15 cellular contexts compared by ENCODE assay signal in genomic region chr16:68190745-68191510, GRCh38. TPM values are rescaled to one million over a fixed set of nuclear protein-coding genes. Genes with fewer than 3 reads are reported as not detected.
DNase-seq lines count a peak whose midpoint lies in the region; ATAC-seq, FAIRE-seq and TF ChIP-seq lines count a peak whose summit lies in the region.
"Had no signal": no experiment of that assay in that cellular context is flagged by ENCODE, and none has a peak within 500 bp of the region (broad histone marks: within the 10 kb centered on the region; RNA-seq: fewer than 3 reads in every experiment).

No MANE protein-coding gene starts in this region.

- ATAC-seq in HG03097 (IDR thresholded peaks at IDR 0.05; ENCODE audit: low FRiP score, unreplicated experiment) (no peak), GM21360 (IDR thresholded peaks at IDR 0.05; ENCODE audit: unreplicated experiment) (no peak), HG02973 (IDR thresholded peaks at IDR 0.05; ENCODE audit: unreplicated experiment) (no peak)
- ATAC-seq: left lobe of liver had no signal

- H3K27me3 ChIP-seq in endothelial cell of umbilical vein (ENCODE audit: control insufficient read depth in 2 of 2, insufficient read depth in 2 of 2, low read length in 2 of 2), result no peaks in the 10 kb centered on the region
- H3K27me3 ChIP-seq: SJCRH30, testis had no signal

- CTCF ChIA-PET in Calu3 (lab: Charles Lee), result no interaction called here
- CTCF ChIA-PET in OCI-LY7 (lab: Charles Lee; ENCODE audit: unreplicated experiment), result no interaction called here
- CTCF ChIA-PET in endothelial cell of umbilical vein (lab: Charles Lee), result no interaction called here

- H3K9ac ChIP-seq in endothelial cell of umbilical vein (replicated peaks; ENCODE audit: extremely low read depth, insufficient read depth, low read length), result no peak overlapping the region

- H3K79me2 ChIP-seq in OCI-LY7 (ENCODE audit: insufficient read depth, low read depth, low read length), result no peaks in the 10 kb centered on the region
- H3K79me2 ChIP-seq in endothelial cell of umbilical vein (ENCODE audit: control insufficient read depth, insufficient read depth, low read length), result no peaks in the 10 kb centered on the region

- H3K9me3 ChIP-seq in OCI-LY7 (ENCODE audit: low read length), result peaks cover 9% of the 10 kb centered on the region; the same call in 1 of the 2 replicates
- no peaks in the 10 kb centered on the region for H3K9me3 ChIP-seq in endothelial cell of umbilical vein (replicated peaks; ENCODE audit: control insufficient read depth, insufficient read depth, low read length)
- H3K9me3 ChIP-seq: SJCRH30, testis had no signal

- H3K27ac Mint-ChIP-seq in Calu3 (ENCODE audit: unreplicated experiment), result no peak overlapping the region
- H3K27ac Mint-ChIP-seq in nephron progenitor cell, result peak overlapping the region; percentile 33

- H3K4me3 ChIP-seq in OCI-LY7 (ENCODE audit: low read depth, low read length, poor library complexity, severe bottlenecking) (no peak overlapping the region), endothelial cell of umbilical vein (replicated peaks in 1 of 3; ENCODE audit: insufficient read depth in 1 of 3, low read depth in 1 of 3, low read length in 3 of 3) (no peak overlapping the region)
- H3K4me3 ChIP-seq: SJCRH30, testis had no signal

- no peak for TF ChIP-seq POLR2A in endothelial cell of umbilical vein (IDR thresholded peaks at IDR 0.05; ENCODE audit: low read depth, low read length)

- H4K20me1 ChIP-seq in OCI-LY7 (ENCODE audit: insufficient read depth, low read length) (no peaks in the 10 kb centered on the region), endothelial cell of umbilical vein (replicated peaks; ENCODE audit: control insufficient read depth, extremely low read depth, insufficient read depth, low read length) (no peaks in the 10 kb centered on the region)

- no peak overlapping the region for H3K27ac ChIP-seq in OCI-LY7 (ENCODE audit: low read depth, low read length, poor library complexity, severe bottlenecking)
- H3K27ac ChIP-seq in endothelial cell of umbilical vein (ENCODE audit: insufficient read depth, low read depth, low read length), result no peak overlapping the region
- H3K27ac ChIP-seq: epithelial cell of prostate, SJCRH30, testis had no signal

- H3K4me1 ChIP-seq in OCI-LY7 (ENCODE audit: insufficient read depth, low read length, poor library complexity, severe bottlenecking) (no peaks in the 10 kb centered on the region), endothelial cell of umbilical vein (ENCODE audit: control insufficient read depth, extremely low read depth, insufficient read depth, low read length) (no peaks in the 10 kb centered on the region)
- H3K4me1 ChIP-seq: SJCRH30, testis had no signal

- dilution Hi-C loops in endothelial cell of umbilical vein (cut with MboI; ENCODE audit: extremely low pct_ligation_motif_present, low sequenced_read_pairs), result no loop called here

- H3K4me1 Mint-ChIP-seq in Calu3 (ENCODE audit: low read depth, unreplicated experiment), result no peaks in the 10 kb centered on the region
- no peaks in the 10 kb centered on the region for H3K4me1 Mint-ChIP-seq in nephron progenitor cell

- no peak for DNase-seq in Calu3
- DNase-seq in OCI-LY7 (ENCODE audit: low spot score), result no peak
- no peak for DNase-seq in endothelial cell of umbilical vein (ENCODE audit: low read depth, low spot score)
- DNase-seq in nephron progenitor cell, result no peak
- no peak for DNase-seq in GDM1 (lab: John Stamatoyannopoulos, UW)
- DNase-seq: NCI-H2171, retina, SJCRH30, testis had no signal

- H3K36me3 ChIP-seq in OCI-LY7 (ENCODE audit: insufficient read depth, low read length) (peaks cover 93% of the 10 kb centered on the region), endothelial cell of umbilical vein (ENCODE audit: control insufficient read depth in 2 of 2, extremely low read depth in 1 of 2, insufficient read depth in 2 of 2, low read length in 2 of 2) (peaks cover 5 to 19% of the 10 kb centered on the region in 2 experiments)

- POLR2A ChIA-PET in OCI-LY7 (lab: Charles Lee) (interaction anchor here (0.5 to 0.6 kb wide), 2 partner anchors 16 to 21 kb away, joined by 3 to 4 read pairs; no protein-coding TSS in a partner anchor), endothelial cell of umbilical vein (lab: Charles Lee) (no interaction called here)

- no peaks in the 10 kb centered on the region for H3K9me1 ChIP-seq in endothelial cell of umbilical vein (replicated peaks; ENCODE audit: control insufficient read depth, extremely low read depth, insufficient read depth, low read length)

- intact Hi-C loops in Calu3 (cut with micrococcal nuclease; ENCODE audit: unreplicated experiment) (no loop called here), OCI-LY7 (cut with micrococcal nuclease; ENCODE audit: unreplicated experiment) (no loop called here), endothelial cell of umbilical vein (cut with micrococcal nuclease) (no loop called here)

- H3K9me3 Mint-ChIP-seq in Calu3 (ENCODE audit: low read depth, unreplicated experiment) (no peaks in the 10 kb centered on the region), nephron progenitor cell (no peaks in the 10 kb centered on the region)

- H3K4me2 ChIP-seq in OCI-LY7 (ENCODE audit: low read length) (no peak overlapping the region), endothelial cell of umbilical vein (ENCODE audit: insufficient read depth, low read length) (no peak overlapping the region)

- H3K4me3 Mint-ChIP-seq in Calu3 (ENCODE audit: low read depth, unreplicated experiment) (no peak overlapping the region), nephron progenitor cell (no peak overlapping the region)

- H3K27me3 Mint-ChIP-seq in Calu3 (ENCODE audit: unreplicated experiment), result no peaks in the 10 kb centered on the region
- no peaks in the 10 kb centered on the region for H3K27me3 Mint-ChIP-seq in nephron progenitor cell (ENCODE audit: low read depth, poor library complexity)

- H2AFZ ChIP-seq in OCI-LY7 (ENCODE audit: low read length), result no peak overlapping the region
- H2AFZ ChIP-seq in endothelial cell of umbilical vein (ENCODE audit: low read depth, low read length), result no peak overlapping the region

- BruUV-seq in Calu3 (replicated peaks; lab: Mats Ljungman, UMichigan), result TSS peak; percentile 49
- BruUV-seq in OCI-LY7 (replicated peaks; lab: Mats Ljungman, UMichigan), result TSS peak; percentile 60
- BruUV-seq in endothelial cell of umbilical vein (replicated peaks; lab: Mats Ljungman, UMichigan), result TSS peak; percentile 67

- peaks cover 14% of the 10 kb centered on the region for H3K36me3 Mint-ChIP-seq in Calu3 (ENCODE audit: insufficient read depth, unreplicated experiment)
- peaks cover 84% of the 10 kb centered on the region for H3K36me3 Mint-ChIP-seq in nephron progenitor cell (ENCODE audit: low read depth)

- FAIRE-seq in endothelial cell of umbilical vein (lab: Jason Lieb, UNC), result no peak
- FAIRE-seq: HTR-8/SVneo had no signal

- TF ChIP-seq CTCF in Calu3 (IDR thresholded peaks at IDR 0.05; ENCODE audit: unreplicated experiment), result no peak
- TF ChIP-seq CTCF in OCI-LY7 (conservative IDR thresholded peaks at IDR 0.05; ENCODE audit: low read length), result no peak
- TF ChIP-seq CTCF in endothelial cell of umbilical vein (IDR thresholded peaks at IDR 0.05; ENCODE audit: extremely low read depth in 1 of 2, insufficient read depth in 1 of 2, low read depth in 1 of 2, low read length in 2 of 2), result no peak
- TF ChIP-seq CTCF in nephron progenitor cell (IDR thresholded peaks at IDR 0.05), result no peak

- H3K9me2 ChIP-seq in OCI-LY7 (ENCODE audit: insufficient read depth, low read length), result no peaks in the 10 kb centered on the region

TF ChIP-seq in endothelial cell of umbilical vein, 7 proteins besides CTCF, POLR2A, EP300 and RAD21:
- no peak for TF ChIP-seq MYC (IDR thresholded peaks at IDR 0.05; ENCODE audit: low read depth, low read length)
- no peak for TF ChIP-seq POLR2AphosphoS5 (IDR thresholded peaks at IDR 0.05; ENCODE audit: insufficient read depth, low read depth, low read length)
- TF ChIP-seq, protein P1, sequence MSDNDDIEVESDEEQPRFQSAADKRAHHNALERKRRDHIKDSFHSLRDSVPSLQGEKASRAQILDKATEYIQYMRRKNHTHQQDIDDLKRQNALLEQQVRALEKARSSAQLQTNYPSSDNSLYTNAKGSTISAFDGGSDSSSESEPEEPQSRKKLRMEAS (IDR thresholded peaks at IDR 0.05; ENCODE audit: insufficient read depth, insufficient read length), result no peak
- TF ChIP-seq GATA2 (IDR thresholded peaks at IDR 0.05; ENCODE audit: insufficient read depth, insufficient read length, low read depth, low read length), result no peak
- no peak for TF ChIP-seq FOS (IDR thresholded peaks at IDR 0.05; ENCODE audit: borderline replicate concordance, insufficient read depth, low read length)
- TF ChIP-seq JUN (IDR thresholded peaks at IDR 0.05; ENCODE audit: borderline replicate concordance, insufficient read depth, insufficient read length, low read depth), result no peak
- no peak for TF ChIP-seq EZH2 (IDR thresholded peaks at IDR 0.05; ENCODE audit: borderline replicate concordance, low read depth, low read length, severe bottlenecking)

RNA-seq across cellular contexts. Expression of gene ESRP2, which starts 45.0 kb away (rescaled TPM):
- total RNA-seq in Calu3 (2022) (100 and 103 TPM in 2 replicates), OCI-LY7 (2022) (not detected in 2 replicates), endothelial cell of umbilical vein (0.66 and 0.99 TPM in 2 replicates)
- 0.08 TPM in 1 of 2 replicates, not detected in the other for total RNA-seq in OCI-LY7 (2014; rRNA removed; shearing (Covaris generic))
- polyA plus RNA-seq in endothelial cell of umbilical vein, result 0.57 and 0.70 TPM in 2 replicates
- 0.32 and 0.34 TPM in 2 replicates for polyA plus RNA-seq in endothelial cell of umbilical vein (2011; cell fraction: cytosol; rRNA removed)
- 1.5 and 3.2 TPM in 2 replicates for polyA plus RNA-seq in endothelial cell of umbilical vein (2011; cell fraction: nucleus; rRNA removed)
- polyA plus RNA-seq in endothelial cell of umbilical vein (2012), result 0.44 and 0.80 TPM in 2 replicates
- polyA minus RNA-seq in endothelial cell of umbilical vein, result 0.87 and 1.9 TPM in 2 replicates
- polyA minus RNA-seq in endothelial cell of umbilical vein (2011; cell fraction: cytosol; rRNA and poly(A)+ RNA removed), result 27.9 TPM
- polyA minus RNA-seq in endothelial cell of umbilical vein (2011; cell fraction: nucleus; rRNA and poly(A)+ RNA removed), result 0.29 TPM in 1 of 2 replicates, not detected in the other

RNA-seq across cellular contexts. Expression of gene PLA2G15, which starts 54.2 kb away (rescaled TPM):
- total RNA-seq in Calu3 (2022) (16.9 and 22.5 TPM in 2 replicates), OCI-LY7 (2022) (27.5 and 36.8 TPM in 2 replicates), endothelial cell of umbilical vein (24.0 and 24.3 TPM in 2 replicates)
- total RNA-seq in OCI-LY7 (2014; rRNA removed; shearing (Covaris generic)), result 38.9 and 46.2 TPM in 2 replicates
- polyA plus RNA-seq in endothelial cell of umbilical vein, result 41.8 and 45.4 TPM in 2 replicates
- 21.1 and 23.7 TPM in 2 replicates for polyA plus RNA-seq in endothelial cell of umbilical vein (2011; cell fraction: cytosol; rRNA removed)
- 20.0 and 20.8 TPM in 2 replicates for polyA plus RNA-seq in endothelial cell of umbilical vein (2011; cell fraction: nucleus; rRNA removed)
- polyA plus RNA-seq in endothelial cell of umbilical vein (2012), result 25.3 and 38.2 TPM in 2 replicates
- polyA minus RNA-seq in endothelial cell of umbilical vein, result 28.4 and 36.6 TPM in 2 replicates
- polyA minus RNA-seq in endothelial cell of umbilical vein (2011; cell fraction: cytosol; rRNA and poly(A)+ RNA removed), result 6.1 TPM
- polyA minus RNA-seq in endothelial cell of umbilical vein (2011; cell fraction: nucleus; rRNA and poly(A)+ RNA removed), result 8.0 and 8.3 TPM in 2 replicates

Comparison
In these comparisons a context has a peak if more than half of its experiments do, and no peak if none do; other contexts are left out.
1. RNA of gene ESRP2, which starts 45.0 kb away (total RNA-seq): 100 to 103 TPM in Calu3; 0.66 to 0.99 TPM in endothelial cell of umbilical vein and 0.08 TPM in OCI-LY7; every median in the first group is over 10 times any median in the second.